23 cellular contexts compared by ENCODE assay signal in genomic region chr6:9554806-9555205, GRCh38.
DNase-seq lines count a peak whose midpoint lies in the region; ATAC-seq, FAIRE-seq and TF ChIP-seq lines count a peak whose summit lies in the region.
"Had no signal": no experiment of that assay in that cellular context is flagged by ENCODE, and none has a peak within 500 bp of the region (broad histone marks: within the 10 kb centered on the region; RNA-seq: fewer than 3 reads in every experiment).

No MANE protein-coding gene starts in this region.

- peaks cover 26% of the 10 kb centered on the region for H3K27me3 ChIP-seq in A673 (replicated peaks; ENCODE audit: insufficient read depth, low read depth, low read length, poor library complexity)
- H3K27me3 ChIP-seq: BE2C had no signal

- no peaks in the 10 kb centered on the region for H3K36me3 Mint-ChIP-seq in activated CD4-positive, alpha-beta T cell treated with anti-CD3 and anti-CD28 coated beads for 36 hours (ENCODE audit: low read depth)
- H3K36me3 Mint-ChIP-seq: CD4-positive, CD25-positive, alpha-beta regulatory T cell had no signal

- POLR2A ChIA-PET in A673 (lab: Charles Lee; ENCODE audit: low non-redundant PET): no interaction called here
- POLR2A ChIA-PET in activated CD4-positive, alpha-beta T cell treated with anti-CD3 and anti-CD28 coated beads for 36 hours (lab: Charles Lee): no interaction called here

- DNase-seq in A673 (ENCODE audit: low spot score): peak; percentile 96
- peak; percentile 81 for DNase-seq in SK-N-MC (ENCODE audit: low read depth, low spot score)
- DNase-seq in choroid plexus epithelial cell (ENCODE audit: low read depth): peak; percentile 4
- peak; percentile 21 for DNase-seq in fibroblast of villous mesenchyme (ENCODE audit: low read depth)
- DNase-seq in activated CD4-positive, alpha-beta T cell treated with anti-CD3 and anti-CD28 coated beads, Interleukin-2, amount 50 U/mL, for 4 hours: no peak
- DNase-seq in GM12892 (ENCODE audit: insufficient read length): no peak
- DNase-seq in activated CD4-positive, alpha-beta T cell treated with anti-CD3 and anti-CD28 coated beads for 36 hours: no peak
- DNase-seq: ACHN; BE2C; C1 segment of cervical spinal cord; CD4-positive, CD25-positive, alpha-beta regulatory T cell; CD8-positive, alpha-beta memory T cell; COR-L47; DMS 273 treated with DMSO at 0.1 percent for 48 hours; DMS53; DND-41; EL; GM23248 had no signal

- H3K4me3 ChIP-seq in A673 (ENCODE audit: low read depth, low read length, poor library complexity, severe bottlenecking) (no peak overlapping the region), SK-N-MC (no peak overlapping the region; the same call in 1 of the 2 replicates), choroid plexus epithelial cell (ENCODE audit: low read depth, low read length) (no peak overlapping the region), fibroblast of villous mesenchyme (ENCODE audit: low read depth, low read length) (no peak overlapping the region)
- H3K4me3 ChIP-seq: GM12878, GM23248, HAP-1 had no signal

- no peak overlapping the region for H3K9ac ChIP-seq in SK-N-MC (ENCODE audit: insufficient read length)
- H3K9ac ChIP-seq: GM23248 had no signal

- H3K36me3 ChIP-seq in A673 (ENCODE audit: insufficient read depth, low read length, poor library complexity, severe bottlenecking) (no peaks in the 10 kb centered on the region), SK-N-MC (ENCODE audit: insufficient read depth, low read length) (no peaks in the 10 kb centered on the region)
- H3K36me3 ChIP-seq: BE2C, HAP-1 had no signal

- no TSS peak for BruUV-seq in A673 (replicated peaks; lab: Mats Ljungman, UMichigan)

- no peak for TF ChIP-seq POLR2A in GM12892 (IDR thresholded peaks at IDR 0.05; ENCODE audit: low read depth, low read length)

- intact Hi-C loops in A673 (cut with micrococcal nuclease; ENCODE audit: unreplicated experiment): loop anchor here (5.0 to 10.0 kb wide), 2 partner anchors 242 to 570 kb away; no protein-coding TSS in a partner anchor
- intact Hi-C loops in activated CD4-positive, alpha-beta T cell treated with anti-CD3 and anti-CD28 coated beads for 36 hours (cut with DNase I, micrococcal nuclease): no loop called here

- H3K27ac ChIP-seq in A673 (ENCODE audit: low read depth, low read length, poor library complexity, severe bottlenecking) (no peak overlapping the region), SK-N-MC (peak overlapping the region; percentile 49; the same call in 1 of the 2 replicates)
- H3K27ac ChIP-seq: GM23248, HL-60 had no signal

- no peak for FAIRE-seq in GM12892 (lab: Jason Lieb, UNC)
- FAIRE-seq: GM12878, GM19239 had no signal

- CTCF ChIA-PET in A673 (lab: Charles Lee): no interaction called here
- CTCF ChIA-PET in activated CD4-positive, alpha-beta T cell treated with anti-CD3 and anti-CD28 coated beads for 36 hours (lab: Charles Lee): no interaction called here

- no peaks in the 10 kb centered on the region for H3K27me3 Mint-ChIP-seq in activated CD4-positive, alpha-beta T cell treated with anti-CD3 and anti-CD28 coated beads for 36 hours
- H3K27me3 Mint-ChIP-seq: CD4-positive, CD25-positive, alpha-beta regulatory T cell; CD8-positive, alpha-beta memory T cell had no signal

- TF ChIP-seq CTCF in A673 (conservative IDR thresholded peaks at IDR 0.05; ENCODE audit: low read depth, low read length) (no peak), choroid plexus epithelial cell (conservative IDR thresholded peaks at IDR 0.05; ENCODE audit: low read depth, low read length) (no peak), fibroblast of villous mesenchyme (IDR thresholded peaks at IDR 0.05; ENCODE audit: insufficient read depth, low read depth, low read length) (no peak)

- H3K27ac Mint-ChIP-seq in activated CD4-positive, alpha-beta T cell treated with anti-CD3 and anti-CD28 coated beads for 36 hours: no peak overlapping the region
- H3K27ac Mint-ChIP-seq: CD4-positive, CD25-positive, alpha-beta regulatory T cell; CD8-positive, alpha-beta memory T cell had no signal

- no peaks in the 10 kb centered on the region for H3K9me3 Mint-ChIP-seq in activated CD4-positive, alpha-beta T cell treated with anti-CD3 and anti-CD28 coated beads for 36 hours (ENCODE audit: low read depth)

- H3K4me3 Mint-ChIP-seq in activated CD4-positive, alpha-beta T cell treated with anti-CD3 and anti-CD28 coated beads for 36 hours: no peak overlapping the region
- H3K4me3 Mint-ChIP-seq: CD4-positive, CD25-positive, alpha-beta regulatory T cell; CD8-positive, alpha-beta memory T cell had no signal

- peaks cover 27% of the 10 kb centered on the region for H3K9me3 ChIP-seq in A673 (ENCODE audit: low read depth, low read length, poor library complexity, severe bottlenecking)
- H3K9me3 ChIP-seq in SK-N-MC (ENCODE audit: low read depth, low read length): peaks cover 5% of the 10 kb centered on the region; the same call in 1 of the 2 replicates
- H3K9me3 ChIP-seq: HAP-1 had no signal

- ATAC-seq in HG03565 (IDR thresholded peaks at IDR 0.05; ENCODE audit: unreplicated experiment): no peak
- ATAC-seq in activated CD4-positive, alpha-beta T cell treated with anti-CD3 and anti-CD28 coated beads for 36 hours: no peak
- ATAC-seq: GM12878 had no signal

- peaks cover 22% of the 10 kb centered on the region for H3K4me1 ChIP-seq in A673 (ENCODE audit: insufficient read depth, low read length, poor library complexity, severe bottlenecking)
- H3K4me1 ChIP-seq: BE2C, HAP-1 had no signal

- no peaks in the 10 kb centered on the region for H3K4me1 Mint-ChIP-seq in activated CD4-positive, alpha-beta T cell treated with anti-CD3 and anti-CD28 coated beads for 36 hours
- H3K4me1 Mint-ChIP-seq: CD4-positive, CD25-positive, alpha-beta regulatory T cell; CD8-positive, alpha-beta memory T cell had no signal

Comparison
In these comparisons a context has a peak if more than half of its experiments do, and no peak if none do; other contexts are left out.
1. DNase-seq: peak in A673 (single experiment), SK-N-MC (single experiment), choroid plexus epithelial cell (single experiment) and fibroblast of villous mesenchyme (single experiment); none in activated CD4-positive, alpha-beta T cell treated with anti-CD3 and anti-CD28 coated beads, Interleukin-2, amount 50 U/mL, for 4 hours (0 of 2), GM12892 (single experiment) and activated CD4-positive, alpha-beta T cell treated with anti-CD3 and anti-CD28 coated beads for 36 hours (single experiment).